22 cellular contexts compared by ENCODE assay signal in the genomic region with DNA sequence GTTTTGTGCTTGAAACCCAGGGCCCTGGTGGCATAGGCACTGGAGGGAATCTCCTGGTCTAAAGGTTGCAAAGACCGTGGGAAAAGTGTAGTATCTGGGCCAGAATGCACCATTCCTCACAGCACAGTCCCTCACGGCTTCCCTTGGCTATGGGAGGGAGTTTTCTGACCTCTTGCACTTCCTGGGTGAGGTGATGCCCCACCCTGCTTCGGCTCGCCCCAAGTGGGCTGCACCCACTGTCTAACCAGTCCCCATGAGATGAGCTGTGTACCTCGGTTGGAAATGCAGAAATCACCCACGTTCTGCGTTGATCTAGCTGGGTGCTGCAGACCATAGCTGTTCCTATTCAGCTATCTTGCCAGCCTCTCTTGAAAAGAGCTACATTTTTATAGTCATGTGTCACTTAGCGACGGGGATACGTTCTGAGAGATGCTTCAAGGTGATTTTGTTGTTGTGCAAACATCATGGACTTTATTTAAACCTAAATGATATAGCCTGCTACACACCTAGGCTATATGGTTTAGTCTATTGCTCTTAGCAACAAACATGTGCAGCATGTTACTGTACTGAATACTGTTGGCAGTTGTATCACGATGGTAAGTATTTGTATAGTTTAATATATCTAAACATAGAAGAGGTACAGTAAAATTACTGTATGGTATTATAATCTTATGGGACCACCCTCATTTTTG.
DNase-seq lines count a peak whose midpoint lies in the region; ATAC-seq, FAIRE-seq and TF ChIP-seq lines count a peak whose summit lies in the region.
"Had no signal": no experiment of that assay in that cellular context is flagged by ENCODE, and none has a peak within 500 bp of the region (broad histone marks: within the 10 kb centered on the region; RNA-seq: fewer than 3 reads in every experiment).

No MANE protein-coding gene starts in this region.

- SMC1A ChIA-PET in GM12878 (lab: Charles Lee; ENCODE audit: uncharacterized antibody, unreplicated experiment), result interaction anchor here (1.2 kb wide), 1 partner anchor 19 kb away, joined by 4 read pairs; no protein-coding TSS in a partner anchor

- H3K36me3 ChIP-seq in GM23338 (ENCODE audit: insufficient read depth), result no peaks in the 10 kb centered on the region
- no peaks in the 10 kb centered on the region for H3K36me3 ChIP-seq in GM12878 (ENCODE audit: control insufficient read depth in 2 of 2, insufficient read depth in 2 of 2, low read length in 1 of 2)
- H3K36me3 ChIP-seq in mucosa of rectum (ENCODE audit: control insufficient read depth in 2 of 2, insufficient read depth in 2 of 2, low read length in 2 of 2), result no peaks in the 10 kb centered on the region
- no peaks in the 10 kb centered on the region for H3K36me3 ChIP-seq in testis (ENCODE audit: low read depth, missing control alignments)
- H3K36me3 ChIP-seq: SJCRH30 had no signal

- H3K9me2 ChIP-seq in GM23338 (ENCODE audit: insufficient read depth), result no peaks in the 10 kb centered on the region

- DNase-seq in Calu3, result peak; percentile 39
- no peak for DNase-seq in GM23338 (ENCODE audit: low spot score)
- no peak for DNase-seq in GM12878 (ENCODE audit: low read depth, low spot score)
- no peak for DNase-seq in activated CD8-positive, alpha-beta T cell treated with anti-CD3 and anti-CD28 coated beads, Interleukin-2, amount 10 ng/mL, durations not matched to agents 7 days and 5 days
- DNase-seq in osteocyte (ENCODE audit: extremely low spot score, unreplicated experiment), result no peak
- no peak for DNase-seq in NCI-H2171 (lab: John Stamatoyannopoulos, UW)
- DNase-seq in testis, result no peak
- DNase-seq: CD4-positive, CD25-positive, alpha-beta regulatory T cell; DMS79 treated with DMSO at 0.1 percent for 48 hours; KG1; NCI-H146; NCI-H2081 treated with DMSO at 0.1 percent for 48 hours; NCI-H345; NCI-H774; PC-9; SJCRH30 had no signal

- H3K27me3 ChIP-seq in GM23338 (ENCODE audit: insufficient read depth) (no peaks in the 10 kb centered on the region), GM12878 (replicated peaks in 1 of 2; ENCODE audit: control insufficient read depth in 2 of 2, insufficient read depth in 2 of 2, low read length in 1 of 2) (no peaks in the 10 kb centered on the region), mucosa of rectum (ENCODE audit: control insufficient read depth in 2 of 2, insufficient read depth in 2 of 2, low read length in 2 of 2) (no peaks in the 10 kb centered on the region), testis (no peaks in the 10 kb centered on the region)
- H3K27me3 ChIP-seq: SJCRH30 had no signal

- H3K9ac ChIP-seq in GM12878 (ENCODE audit: control insufficient read depth, insufficient read depth, low read length) (no peak overlapping the region), mucosa of rectum (ENCODE audit: low read depth in 1 of 2, low read length in 2 of 2) (no peak overlapping the region)

- BruUV-seq in Calu3 (replicated peaks; lab: Mats Ljungman, UMichigan) (no TSS peak), GM12878 (replicated peaks; lab: Mats Ljungman, UMichigan) (no TSS peak)

- intact Hi-C loops in Calu3 (cut with micrococcal nuclease; ENCODE audit: unreplicated experiment), result loop anchor here (5.0 kb wide), 1 partner anchor 120 kb away; the partner anchor contains the start of gene PPP1R9A
- intact Hi-C loops in GM12878 (cut with micrococcal nuclease; ENCODE audit: unreplicated experiment), result no loop called here
- intact Hi-C loops in testis (cut with DNase I; ENCODE audit: low total_unique reads), result no loop called here

- FAIRE-seq in GM12878 (lab: Jason Lieb, UNC), result no peak
- FAIRE-seq: G401.6, GM12891, GM18507, H1 had no signal

- TF ChIP-seq CTCF in Calu3 (IDR thresholded peaks at IDR 0.05; ENCODE audit: unreplicated experiment), result no peak
- no peak for TF ChIP-seq CTCF in GM23338 (conservative IDR thresholded peaks at IDR 0.05; ENCODE audit: low read depth in 2 of 2)
- no peak for TF ChIP-seq CTCF in GM12878 (IDR thresholded peaks at IDR 0.05 in 2 of 3, conservative IDR thresholded peaks at IDR 0.05 in 1 of 3; ENCODE audit: control insufficient read depth in 2 of 3, extremely low read depth in 1 of 3, insufficient read depth in 1 of 3, low read depth in 3 of 3, low read length in 3 of 3)
- TF ChIP-seq CTCF in osteocyte (IDR thresholded peaks at IDR 0.05), result no peak
- no peak for TF ChIP-seq CTCF in testis (IDR thresholded peaks at IDR 0.05)

- H3K79me2 ChIP-seq in GM23338 (replicated peaks; ENCODE audit: insufficient read depth) (peaks cover 36% of the 10 kb centered on the region), GM12878 (ENCODE audit: control insufficient read depth, insufficient read depth, low read length) (no peaks in the 10 kb centered on the region)

- peak overlapping the region; percentile 59 for H3K4me3 Mint-ChIP-seq in Calu3 (ENCODE audit: low read depth, unreplicated experiment)
- H3K4me3 Mint-ChIP-seq in GM23338, result no peak overlapping the region
- H3K4me3 Mint-ChIP-seq in activated CD8-positive, alpha-beta T cell treated with anti-CD3 and anti-CD28 coated beads, Interleukin-2, amount 10 ng/mL, durations not matched to agents 7 days and 5 days, result no peak overlapping the region
- no peak overlapping the region for H3K4me3 Mint-ChIP-seq in osteocyte (ENCODE audit: unreplicated experiment)
- H3K4me3 Mint-ChIP-seq: B cell; CD4-positive, CD25-positive, alpha-beta regulatory T cell had no signal

- RAD21 ChIA-PET in GM12878 (lab: Charles Lee; ENCODE audit: unreplicated experiment), result interaction anchor here (0.8 kb wide), 1 partner anchor 20 kb away, joined by 3 read pairs; no protein-coding TSS in a partner anchor

- H3K4me2 ChIP-seq in GM23338 (no peak overlapping the region), GM12878 (ENCODE audit: control insufficient read depth, insufficient read depth) (no peak overlapping the region)
- H3K4me2 ChIP-seq: PC-9 had no signal

- H3F3A ChIP-seq in GM23338 (replicated peaks; ENCODE audit: low read depth), result no peaks in the 10 kb centered on the region

- H2AFZ ChIP-seq in GM23338, result no peak overlapping the region
- H2AFZ ChIP-seq in GM12878 (ENCODE audit: control insufficient read depth, low read depth, low read length), result no peak overlapping the region
- H2AFZ ChIP-seq: PC-9 had no signal

- no peak for ATAC-seq in GM23338
- ATAC-seq in GM12878, result peak; percentile 48
- no peak for ATAC-seq in activated CD8-positive, alpha-beta T cell treated with anti-CD3 and anti-CD28 coated beads, Interleukin-2, amount 10 ng/mL, durations not matched to agents 7 days and 5 days

- CTCF ChIA-PET in Calu3 (lab: Charles Lee), result interaction anchor here (1.0 kb wide), 1 partner anchor 23 kb away, joined by 4 read pairs; no protein-coding TSS in a partner anchor
- CTCF ChIA-PET in GM12878 (lab: Yijun Ruan, JAX), result no interaction called here
- CTCF ChIA-PET in activated CD8-positive, alpha-beta T cell treated with anti-CD3 and anti-CD28 coated beads, Interleukin-2, amount 10 ng/mL, durations not matched to agents 7 days and 5 days (lab: Charles Lee), result no interaction called here

- POLR2A ChIA-PET in GM12878 (lab: Charles Lee), result no interaction called here
- POLR2A ChIA-PET in activated CD8-positive, alpha-beta T cell treated with anti-CD3 and anti-CD28 coated beads, Interleukin-2, amount 10 ng/mL, durations not matched to agents 7 days and 5 days (lab: Charles Lee), result no interaction called here

- H3K36me3 Mint-ChIP-seq in Calu3 (ENCODE audit: insufficient read depth, unreplicated experiment) (no peaks in the 10 kb centered on the region), GM23338 (ENCODE audit: low read depth) (peaks cover 32% of the 10 kb centered on the region), osteocyte (ENCODE audit: unreplicated experiment) (peaks cover 3% of the 10 kb centered on the region)
- H3K36me3 Mint-ChIP-seq in activated CD8-positive, alpha-beta T cell treated with anti-CD3 and anti-CD28 coated beads, Interleukin-2, amount 10 ng/mL, durations not matched to agents 7 days and 5 days (ENCODE audit: low read depth), result no peaks in the 10 kb centered on the region
- H3K36me3 Mint-ChIP-seq: CD4-positive, CD25-positive, alpha-beta regulatory T cell had no signal

- H3K4me1 ChIP-seq in GM23338 (ENCODE audit: insufficient read depth), result no peaks in the 10 kb centered on the region
- H3K4me1 ChIP-seq in GM12878 (ENCODE audit: control insufficient read depth, insufficient read depth, low read length), result no peaks in the 10 kb centered on the region
- peaks cover 3 to 8% of the 10 kb centered on the region in 2 donors for H3K4me1 ChIP-seq in mucosa of rectum (ENCODE audit: control insufficient read depth in 2 of 2, insufficient read depth in 2 of 2, low read length in 2 of 2)
- no peaks in the 10 kb centered on the region for H3K4me1 ChIP-seq in testis

- TF ChIP-seq POLR2A in GM12878 (IDR thresholded peaks at IDR 0.05; ENCODE audit: low read depth, low read length) (no peak), testis (IDR thresholded peaks at IDR 0.05) (no peak)

- WGBS in GM12878 (ENCODE audit: insufficient coverage, insufficient replicate concordance, low lambda C conversion rate, missing lambda C conversion rate), result 18% methylated on average over 11 of the region's 11 CpGs
- 80% methylated on average over 10 to 11 of the region's 11 CpGs for WGBS in testis, 2 donors

- H4K20me1 ChIP-seq in GM23338 (replicated peaks; ENCODE audit: insufficient read depth) (no peaks in the 10 kb centered on the region), GM12878 (ENCODE audit: control insufficient read depth, insufficient read depth) (no peaks in the 10 kb centered on the region)

- in situ Hi-C loops in GM12878 (cut with MboI), result no loop called here

- H3K27ac Mint-ChIP-seq in Calu3 (ENCODE audit: unreplicated experiment) (peak overlapping the region; percentile 81), GM23338 (peak overlapping the region; percentile 71), osteocyte (ENCODE audit: unreplicated experiment) (no peak overlapping the region)
- no peak overlapping the region for H3K27ac Mint-ChIP-seq in activated CD8-positive, alpha-beta T cell treated with anti-CD3 and anti-CD28 coated beads, Interleukin-2, amount 10 ng/mL, durations not matched to agents 7 days and 5 days
- H3K27ac Mint-ChIP-seq: B cell; CD4-positive, CD25-positive, alpha-beta regulatory T cell had no signal

- H3K9me3 Mint-ChIP-seq in Calu3 (ENCODE audit: low read depth, unreplicated experiment), result peaks cover 11% of the 10 kb centered on the region
- peaks cover 35% of the 10 kb centered on the region for H3K9me3 Mint-ChIP-seq in GM23338
- H3K9me3 Mint-ChIP-seq in activated CD8-positive, alpha-beta T cell treated with anti-CD3 and anti-CD28 coated beads, Interleukin-2, amount 10 ng/mL, durations not matched to agents 7 days and 5 days (ENCODE audit: insufficient read depth), result no peaks in the 10 kb centered on the region
- peaks cover 18% of the 10 kb centered on the region for H3K9me3 Mint-ChIP-seq in osteocyte (ENCODE audit: unreplicated experiment)

- no peaks in the 10 kb centered on the region for H3K9me3 ChIP-seq in GM12878 (replicated peaks; ENCODE audit: control insufficient read depth, insufficient read depth, low read length)
- H3K9me3 ChIP-seq in mucosa of rectum (ENCODE audit: control insufficient read depth in 2 of 2, low read length in 2 of 2), result no peaks in the 10 kb centered on the region
- no peaks in the 10 kb centered on the region for H3K9me3 ChIP-seq in testis
- H3K9me3 ChIP-seq: SJCRH30 had no signal

- H3K27ac ChIP-seq in GM23338 (ENCODE audit: low read depth) (no peak overlapping the region), GM12878 (ENCODE audit: control insufficient read depth, insufficient read depth) (no peak overlapping the region), mucosa of rectum (ENCODE audit: low read depth in 2 of 2, low read length in 2 of 2) (peak overlapping the region in 1 of 2 donors; percentile 41), testis (no peak overlapping the region)
- H3K27ac ChIP-seq: PC-9, SJCRH30 had no signal

- TF ChIP-seq EP300 in GM12878 (IDR thresholded peaks at IDR 0.05; ENCODE audit: borderline replicate concordance in 1 of 2, control insufficient read depth in 1 of 2, low read depth in 2 of 2, low read length in 2 of 2), result no peak

- H3K4me3 ChIP-seq in GM23338, result no peak overlapping the region
- no peak overlapping the region for H3K4me3 ChIP-seq in GM12878
- H3K4me3 ChIP-seq in mucosa of rectum (ENCODE audit: low read length in 2 of 2), result peak overlapping the region; percentile 6 to 15
- H3K4me3 ChIP-seq in testis, result no peak overlapping the region
- H3K4me3 ChIP-seq: PC-9, SJCRH30 had no signal

- H3K27me3 Mint-ChIP-seq in Calu3 (ENCODE audit: unreplicated experiment) (no peaks in the 10 kb centered on the region), GM23338 (ENCODE audit: insufficient read depth, low read depth, poor library complexity) (peaks cover 8% of the 10 kb centered on the region), osteocyte (ENCODE audit: unreplicated experiment) (no peaks in the 10 kb centered on the region)
- H3K27me3 Mint-ChIP-seq in activated CD8-positive, alpha-beta T cell treated with anti-CD3 and anti-CD28 coated beads, Interleukin-2, amount 10 ng/mL, durations not matched to agents 7 days and 5 days (ENCODE audit: low read depth), result no peaks in the 10 kb centered on the region
- H3K27me3 Mint-ChIP-seq: B cell; CD4-positive, CD25-positive, alpha-beta regulatory T cell had no signal

- H3K4me1 Mint-ChIP-seq in Calu3 (ENCODE audit: low read depth, unreplicated experiment) (peaks cover 12% of the 10 kb centered on the region), GM23338 (peaks cover 3% of the 10 kb centered on the region; the same call in 1 of the 3 replicates), osteocyte (ENCODE audit: unreplicated experiment) (no peaks in the 10 kb centered on the region)
- no peaks in the 10 kb centered on the region for H3K4me1 Mint-ChIP-seq in activated CD8-positive, alpha-beta T cell treated with anti-CD3 and anti-CD28 coated beads, Interleukin-2, amount 10 ng/mL, durations not matched to agents 7 days and 5 days (ENCODE audit: low read depth)
- H3K4me1 Mint-ChIP-seq: B cell; CD4-positive, CD25-positive, alpha-beta regulatory T cell had no signal

- TF ChIP-seq RAD21 in GM12878 (IDR thresholded peaks at IDR 0.05; ENCODE audit: insufficient read depth, low read depth, low read length), result no peak

Comparison
In these comparisons a context has a peak if more than half of its experiments do, and no peak if none do; other contexts are left out.
1. H3K27ac Mint-ChIP-seq: peak in Calu3 (single experiment) and GM23338 (single experiment); none in activated CD8-positive, alpha-beta T cell treated with anti-CD3 and anti-CD28 coated beads, Interleukin-2, amount 10 ng/mL, durations not matched to agents 7 days and 5 days (single experiment) and osteocyte (single experiment).
2. H3K4me3 ChIP-seq: peak in mucosa of rectum (2 of 2); none in GM23338 (single experiment), GM12878 (single experiment) and testis (0 of 2).